ENCODE assay signal across 8 cellular contexts in the genomic region with DNA sequence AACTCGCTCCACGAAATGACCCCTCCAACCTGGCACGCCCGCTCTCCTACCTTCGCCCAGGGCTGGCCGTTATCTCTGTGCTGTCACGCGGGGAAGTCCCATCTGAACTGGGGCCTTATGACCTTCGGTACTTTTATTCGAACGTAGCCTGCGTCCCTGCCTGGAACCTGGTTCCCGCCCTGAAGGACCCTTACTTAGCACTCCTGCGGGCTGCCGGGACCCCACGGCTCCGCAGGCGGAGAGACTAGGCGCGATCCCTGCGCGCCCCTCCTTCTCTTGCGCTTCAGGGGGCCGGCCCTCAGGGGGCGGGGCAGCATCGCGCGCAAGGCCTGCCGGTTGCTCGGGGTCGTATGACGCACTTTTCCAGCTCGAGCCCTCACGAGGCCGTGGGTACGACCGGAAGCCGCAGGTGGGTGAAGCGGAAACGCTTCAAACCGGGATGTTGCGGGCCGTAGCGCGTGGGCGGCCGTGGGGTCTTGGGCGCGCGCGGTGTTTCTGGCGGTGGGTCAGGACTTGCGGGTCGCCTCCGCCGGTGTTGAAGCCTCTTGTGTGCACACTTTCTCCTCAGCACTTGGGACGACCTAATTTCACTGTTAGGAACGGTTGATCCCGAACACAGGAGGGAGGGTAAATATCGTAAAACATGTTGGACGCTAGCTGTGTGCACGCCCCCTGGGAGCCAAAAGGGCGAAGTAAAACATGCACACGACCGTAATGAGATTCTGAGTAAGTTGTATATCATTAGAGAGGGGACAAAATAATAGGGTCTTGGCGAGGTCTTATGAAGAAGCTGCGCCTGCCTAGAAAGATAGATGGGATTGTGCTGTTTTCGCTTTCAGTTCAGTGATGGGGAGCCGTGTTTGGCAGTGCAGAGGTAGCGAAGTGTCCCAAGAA. TPM values are rescaled to one million over a fixed set of nuclear protein-coding genes. Genes with fewer than 3 reads are reported as not detected.
DNase-seq lines count a peak whose midpoint lies in the region; ATAC-seq and TF ChIP-seq lines count a peak whose summit lies in the region.

A gene (plus strand): TSS at position 325 of the 894 bp plus-strand sequence. CDS start 6,991 bp downstream, outside the sequence.
A gene with protein sequence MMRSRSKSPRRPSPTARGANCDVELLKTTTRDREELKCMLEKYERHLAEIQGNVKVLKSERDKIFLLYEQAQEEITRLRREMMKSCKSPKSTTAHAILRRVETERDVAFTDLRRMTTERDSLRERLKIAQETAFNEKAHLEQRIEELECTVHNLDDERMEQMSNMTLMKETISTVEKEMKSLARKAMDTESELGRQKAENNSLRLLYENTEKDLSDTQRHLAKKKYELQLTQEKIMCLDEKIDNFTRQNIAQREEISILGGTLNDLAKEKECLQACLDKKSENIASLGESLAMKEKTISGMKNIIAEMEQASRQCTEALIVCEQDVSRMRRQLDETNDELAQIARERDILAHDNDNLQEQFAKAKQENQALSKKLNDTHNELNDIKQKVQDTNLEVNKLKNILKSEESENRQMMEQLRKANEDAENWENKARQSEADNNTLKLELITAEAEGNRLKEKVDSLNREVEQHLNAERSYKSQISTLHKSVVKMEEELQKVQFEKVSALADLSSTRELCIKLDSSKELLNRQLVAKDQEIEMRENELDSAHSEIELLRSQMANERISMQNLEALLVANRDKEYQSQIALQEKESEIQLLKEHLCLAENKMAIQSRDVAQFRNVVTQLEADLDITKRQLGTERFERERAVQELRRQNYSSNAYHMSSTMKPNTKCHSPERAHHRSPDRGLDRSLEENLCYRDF (minus strand): TSS at position 300 of the 894 bp plus-strand sequence. CDS start 45,503 bp downstream, outside the sequence.

- H3K4me3 ChIP-seq in PC-9 (peak within 1 kb of the TSS; percentile 68), esophagus squamous epithelium (peak within 1 kb of the TSS; percentile 48 to 92 (median 82))

- DNase-seq in DMS79 treated with DMSO at 0.1 percent for 48 hours (lab: John Stamatoyannopoulos, UW) (peak; percentile 82), KBM-7 (peak; percentile 92), PC-9 (peak; percentile 81 to 89), esophagus squamous epithelium (lab: John Stamatoyannopoulos, UW) (peak; percentile 28), myocyte (ENCODE audit: low read depth) (peak; percentile 93)
- peak; percentile 96 for DNase-seq in activated T-cell treated with anti-CD3 and anti-CD28 coated beads, Interleukin-2, amount 50 U/mL, for 72 hours
- peak; percentile 86 to 91 for DNase-seq in stimulated activated CD8-positive, alpha-beta memory T cell treated with anti-CD3 and anti-CD28 coated beads, Interleukin-7, amount 100 ng/mL, for 48 hours (ENCODE audit: extremely low read depth in 1 of 2, low read depth in 1 of 2)

- H3K4me1 ChIP-seq in PC-9 (replicated peaks; ENCODE audit: insufficient read depth) (peaks cover 18% of the 10 kb centered on the region), esophagus squamous epithelium (peaks cover 0 to 23% (median 15%) of the 10 kb centered on the region in 3 donors)

- peaks cover 17% of the 10 kb centered on the region for H3K79me2 ChIP-seq in PC-9 (ENCODE audit: low read depth)

- H3K27ac Mint-ChIP-seq in activated T-cell treated with anti-CD3 and anti-CD28 coated beads, Interleukin-2, amount 50 U/mL, for 72 hours: peak within 1 kb of the TSS; percentile 83

- peak; percentile 93 for ATAC-seq in GM21723 (IDR thresholded peaks at IDR 0.05; ENCODE audit: unreplicated experiment)
- peak; percentile 97 to 98 for ATAC-seq in activated T-cell treated with anti-CD3 and anti-CD28 coated beads, Interleukin-2, amount 50 U/mL, for 72 hours (replicated peaks in 1 of 2)

- TSS peak; percentile 80 for BruUV-seq in PC-9 (replicated peaks; lab: Mats Ljungman, UMichigan)

- H3K36me3 Mint-ChIP-seq in activated T-cell treated with anti-CD3 and anti-CD28 coated beads, Interleukin-2, amount 50 U/mL, for 72 hours (ENCODE audit: insufficient read depth in 2 of 2): peaks cover 6 to 7% of the 10 kb centered on the region in 2 donors

- no peaks in the 10 kb centered on the region for H3K27me3 Mint-ChIP-seq in activated T-cell treated with anti-CD3 and anti-CD28 coated beads, Interleukin-2, amount 50 U/mL, for 72 hours (ENCODE audit: low read depth)

- H3K36me3 ChIP-seq in PC-9 (ENCODE audit: low read depth) (peaks cover 11% of the 10 kb centered on the region), esophagus squamous epithelium (peaks cover 0 to 12% (median 0%) of the 10 kb centered on the region in 3 donors)

- peak within 1 kb of the TSS; percentile 86 for H3K4me2 ChIP-seq in PC-9

- in situ Hi-C loops in KBM-7 (cut with MboI; ENCODE audit: low pct_unique_long_range_greater_than_20kb, low sequenced_read_pairs): no loop called here

- H3K4me1 Mint-ChIP-seq in activated T-cell treated with anti-CD3 and anti-CD28 coated beads, Interleukin-2, amount 50 U/mL, for 72 hours (ENCODE audit: low read depth): peaks cover 28% of the 10 kb centered on the region

- H3K9me3 Mint-ChIP-seq in activated T-cell treated with anti-CD3 and anti-CD28 coated beads, Interleukin-2, amount 50 U/mL, for 72 hours: no peaks in the 10 kb centered on the region

- H3K4me3 Mint-ChIP-seq in activated T-cell treated with anti-CD3 and anti-CD28 coated beads, Interleukin-2, amount 50 U/mL, for 72 hours: no peak within 1 kb of the TSS

- POLR2A ChIA-PET in PC-9 (lab: Charles Lee; ENCODE audit: unreplicated experiment): interaction anchor here (0.6 to 1.0 kb wide), 4 partner anchors 14 to 1464 kb away, joined by 3 to 6 read pairs (median 5); a partner anchor contains a TSS

- WGBS in esophagus squamous epithelium, 2 donors: 0 to 1% methylated on average over 13 to 25 of the region's 70 CpGs

- peaks cover 16% of the 10 kb centered on the region for H3F3A ChIP-seq in PC-9 (ENCODE audit: insufficient read depth, low read depth)

- TF ChIP-seq POLR2A in esophagus squamous epithelium (IDR thresholded peaks at IDR 0.05): peak in 3 of 4 donors; percentile 66 to 82 (median 80)

- H3K9me2 ChIP-seq in PC-9 (ENCODE audit: insufficient read depth): no peaks in the 10 kb centered on the region

- H3K9me3 ChIP-seq in PC-9 (ENCODE audit: insufficient read depth, low read depth): no peaks in the 10 kb centered on the region
- H3K9me3 ChIP-seq in esophagus squamous epithelium: no peaks in the 10 kb centered on the region

- peak within 1 kb of the TSS; percentile 95 for H2AFZ ChIP-seq in PC-9

- no peaks in the 10 kb centered on the region for H4K20me1 ChIP-seq in PC-9 (ENCODE audit: insufficient read depth)

- peak within 1 kb of the TSS; percentile 77 for H3K27ac ChIP-seq in PC-9
- H3K27ac ChIP-seq in esophagus squamous epithelium: peak within 1 kb of the TSS; percentile 89 to 96 (median 94)

- TF ChIP-seq CTCF in PC-9 (conservative IDR thresholded peaks at IDR 0.05): peak; percentile 50
- peak in 2 of 6 experiments; percentile 4 to 31 for TF ChIP-seq CTCF in esophagus squamous epithelium (IDR thresholded peaks at IDR 0.05)

- no peaks in the 10 kb centered on the region for H3K27me3 ChIP-seq in PC-9 (ENCODE audit: insufficient read depth, low read depth)
- H3K27me3 ChIP-seq in esophagus squamous epithelium: no peaks in the 10 kb centered on the region

- intact Hi-C loops in PC-9 (cut with micrococcal nuclease; ENCODE audit: unreplicated experiment): loop anchor here (1.0 kb wide), 3 partner anchors 14 to 181 kb away; a partner anchor contains a TSS
- intact Hi-C loops in esophagus squamous epithelium (cut with DNase I): no loop called here

- CTCF ChIA-PET in PC-9 (lab: Charles Lee): no interaction called here

RNA-seq across cellular contexts. Expression of the first gene that starts in this region (rescaled TPM):
- total RNA-seq in PC-9 (2021): 10.3 and 11.6 TPM in 2 replicates
- total RNA-seq in activated T-cell treated with anti-CD3 and anti-CD28 coated beads, Interleukin-2, amount 50 U/mL, for 72 hours: 1 to 10 TPM; 4.9 to 5.6 TPM
- 1 to 10 TPM; 2.5 to 6.9 (median 4.4) TPM for total RNA-seq in esophagus squamous epithelium
- total RNA-seq in myocyte: 5.0 and 5.9 TPM in 2 replicates
- polyA plus RNA-seq in myocyte (2012): 4.2 TPM

RNA-seq across cellular contexts. Expression of the second gene that starts in this region (rescaled TPM):
- total RNA-seq in PC-9 (2021): 13.5 and 14.9 TPM in 2 replicates
- total RNA-seq in activated T-cell treated with anti-CD3 and anti-CD28 coated beads, Interleukin-2, amount 50 U/mL, for 72 hours: 10 to 100 TPM; 14.4 to 14.5 TPM
- 10 to 100 TPM in 1 of 4 donors, 1 to 10 TPM in 3; 2.3 to 12.1 (median 4.8) TPM for total RNA-seq in esophagus squamous epithelium
- 2.4 and 5.9 TPM in 2 replicates for total RNA-seq in myocyte
- polyA plus RNA-seq in myocyte (2012): 2.5 TPM

Comparison
In these comparisons a context has a peak if more than half of its experiments do, and no peak if none do; other contexts are left out.
1. Peak in every context shown above with its lines: DNase-seq, ATAC-seq, H3K4me3 ChIP-seq and H3K27ac ChIP-seq.
2. DNase-seq: peak in every context shown above with its lines; median percentile 96 in activated T-cell treated with anti-CD3 and anti-CD28 coated beads, Interleukin-2, amount 50 U/mL, for 72 hours; 93 in myocyte; 92 in KBM-7; 88 in stimulated activated CD8-positive, alpha-beta memory T cell treated with anti-CD3 and anti-CD28 coated beads, Interleukin-7, amount 100 ng/mL, for 48 hours; 85 in PC-9; 82 in DMS79 treated with DMSO at 0.1 percent for 48 hours; 28 in esophagus squamous epithelium.